In the genomic region with DNA sequence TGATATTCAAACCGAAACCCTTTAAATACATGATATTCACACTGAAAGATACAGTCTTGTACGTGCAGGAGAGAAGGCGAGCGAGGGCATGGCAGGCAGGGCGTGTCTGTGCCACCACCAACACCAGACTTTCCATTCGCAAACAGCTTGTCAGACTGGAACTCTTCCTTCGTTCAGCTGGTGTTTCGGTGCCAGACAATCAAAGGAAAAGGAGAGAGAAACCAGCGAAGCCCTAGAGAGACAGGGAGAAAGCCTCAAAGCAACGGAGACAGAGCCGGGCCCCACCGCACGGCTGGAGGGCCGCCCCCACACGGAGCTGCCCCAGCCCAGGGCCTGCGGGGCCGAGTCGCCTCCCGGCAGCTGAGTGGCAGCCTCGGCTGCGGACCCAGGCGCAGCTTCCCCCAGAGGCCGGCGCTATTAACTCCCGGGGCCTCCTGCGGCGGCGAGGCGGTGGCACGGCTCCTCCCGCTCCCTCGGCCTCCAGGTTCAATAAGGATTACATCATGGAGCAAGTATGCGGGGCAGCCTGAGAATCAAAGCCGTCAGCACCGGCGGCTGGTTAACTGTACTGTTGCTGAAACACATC, we compare ENCODE assay signal across 8 cellular contexts. TPM values are rescaled to one million over a fixed set of nuclear protein-coding genes. Genes with fewer than 3 reads are reported as not detected.
DNase-seq lines count a peak whose midpoint lies in the region; ATAC-seq and TF ChIP-seq lines count a peak whose summit lies in the region.

No MANE protein-coding gene starts in this region.

- H3K36me3 ChIP-seq in GM06990 (ENCODE audit: control insufficient read depth, insufficient read depth, low read length) (no peaks in the 10 kb centered on the region), neutrophil (no peaks in the 10 kb centered on the region)

- H3K27ac ChIP-seq in neutrophil: no peak overlapping the region

- no peak overlapping the region for H3K27ac Mint-ChIP-seq in activated naive CD4-positive, alpha-beta T cell treated with anti-CD3 and anti-CD28 coated beads, Interleukin-2, amount 50 U/mL, for 72 hours

- DNase-seq in 8988T: peak; percentile 70
- DNase-seq in GM06990 (ENCODE audit: extremely low read depth, insufficient read length): no peak
- DNase-seq in NCI-H2196 treated with DMSO at 0.1 percent for 48 hours (lab: John Stamatoyannopoulos, UW; ENCODE audit: unreplicated experiment): peak; percentile 70
- peak in 1 of 2 donors; percentile 26 for DNase-seq in activated naive CD4-positive, alpha-beta T cell treated with anti-CD3 and anti-CD28 coated beads, Interleukin-2, amount 50 U/mL, for 72 hours (ENCODE audit: low spot score in 2 of 2)
- peak; percentile 94 for DNase-seq in glomerular visceral epithelial cell (ENCODE audit: extremely low spot score)

- peak; percentile 79 to 90 for ATAC-seq in activated naive CD4-positive, alpha-beta T cell treated with anti-CD3 and anti-CD28 coated beads, Interleukin-2, amount 50 U/mL, for 72 hours
- ATAC-seq in GM21367 (IDR thresholded peaks at IDR 0.05; ENCODE audit: unreplicated experiment) (no peak), HG03135 (IDR thresholded peaks at IDR 0.05; ENCODE audit: unreplicated experiment) (no peak)

- H3K4me1 ChIP-seq in neutrophil (ENCODE audit: control insufficient read depth in 1 of 2, insufficient read depth in 1 of 2, low read depth in 1 of 2, low read length in 1 of 2): peaks cover 12 to 18% of the 10 kb centered on the region in 2 experiments

- TF ChIP-seq CTCF in GM06990 (IDR thresholded peaks at IDR 0.05; ENCODE audit: insufficient read depth, low read length, poor library complexity, severe bottlenecking) (no peak), neutrophil (IDR thresholded peaks at IDR 0.05) (no peak)

- H3K27me3 ChIP-seq in GM06990 (replicated peaks; ENCODE audit: control insufficient read depth, insufficient read depth, low read length) (peaks cover 2% of the 10 kb centered on the region; the same call in 1 of the 2 replicates), neutrophil (peaks cover 100% of the 10 kb centered on the region)

- H3K9me3 Mint-ChIP-seq in activated naive CD4-positive, alpha-beta T cell treated with anti-CD3 and anti-CD28 coated beads, Interleukin-2, amount 50 U/mL, for 72 hours: no peaks in the 10 kb centered on the region

- H3K4me3 ChIP-seq in GM06990 (replicated peaks; ENCODE audit: low read depth, low read length) (peak overlapping the region; percentile 9), neutrophil (ENCODE audit: low read depth in 1 of 2, low read length in 1 of 2) (peak overlapping the region; percentile 25 to 54)

- no peaks in the 10 kb centered on the region for H3K9me3 ChIP-seq in neutrophil

- peaks cover 0 to 5% of the 10 kb centered on the region in 2 donors for H3K36me3 Mint-ChIP-seq in activated naive CD4-positive, alpha-beta T cell treated with anti-CD3 and anti-CD28 coated beads, Interleukin-2, amount 50 U/mL, for 72 hours

RNA-seq across cellular contexts. Expression of a gene that starts 32.1 kb away (rescaled TPM):
- total RNA-seq in activated naive CD4-positive, alpha-beta T cell treated with anti-CD3 and anti-CD28 coated beads, Interleukin-2, amount 50 U/mL, for 72 hours: not detected

RNA-seq across cellular contexts. Expression of a gene that starts 59.1 kb away (rescaled TPM):
- total RNA-seq in activated naive CD4-positive, alpha-beta T cell treated with anti-CD3 and anti-CD28 coated beads, Interleukin-2, amount 50 U/mL, for 72 hours: 10 to 100 TPM in 1 of 2 donors, 1 to 10 TPM in 1; 5.4 to 22.2 TPM

Comparison
In these comparisons a context has a peak if more than half of its experiments do, and no peak if none do; other contexts are left out.
1. ATAC-seq: peak in activated naive CD4-positive, alpha-beta T cell treated with anti-CD3 and anti-CD28 coated beads, Interleukin-2, amount 50 U/mL, for 72 hours (2 of 2); none in GM21367 (single experiment) and HG03135 (single experiment).